8 cellular contexts compared by ENCODE assay signal in the genomic region with DNA sequence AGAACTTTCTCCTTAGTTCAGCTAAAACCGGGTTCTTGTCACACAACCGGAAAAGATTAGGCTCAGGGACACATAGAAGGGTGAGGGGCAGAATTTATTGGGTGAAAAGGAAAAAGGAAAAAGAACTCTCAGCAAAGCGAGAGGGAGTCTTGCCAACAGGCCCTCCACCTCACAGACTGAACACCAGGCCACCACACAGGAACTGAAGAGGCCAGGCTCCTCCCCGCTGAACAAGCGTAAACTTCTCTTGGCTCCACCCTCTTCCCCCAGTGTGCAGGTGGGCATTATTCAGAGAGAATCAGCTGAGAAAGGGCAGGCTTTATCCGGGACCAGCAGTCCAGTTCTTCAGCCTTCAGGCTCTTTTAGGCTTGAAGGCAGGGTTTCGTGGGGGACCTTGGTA.
DNase-seq lines count a peak whose midpoint lies in the region; ATAC-seq lines count a peak whose summit lies in the region.

No MANE protein-coding gene starts in this region.

- in situ Hi-C loops in Caki2 (cut with HindIII; ENCODE audit: low pct_unique_long_range_greater_than_20kb, low sequenced_read_pairs): no loop called here

- H3K27ac ChIP-seq in SJCRH30: no peak overlapping the region

- peak; percentile 72 for DNase-seq in Caki2 (ENCODE audit: low read depth)
- DNase-seq in activated T-cell treated with anti-CD3 and anti-CD28 coated beads for 48 hours (ENCODE audit: low read depth): peak; percentile 21
- DNase-seq in stimulated activated CD4-positive, alpha-beta T cell treated with anti-CD3 and anti-CD28 coated beads, Interleukin-12 subunit alpha, Interleukin-12 subunit beta, amount 100 ng/mL, for 4 hours: peak; percentile 15
- DNase-seq in NCI-H2029 treated with DMSO at 0.1 percent for 48 hours (lab: John Stamatoyannopoulos, UW): no peak
- DNase-seq in HK-2 (ENCODE audit: unreplicated experiment): no peak
- no peak for DNase-seq in SJCRH30

- ATAC-seq in GM19463 (IDR thresholded peaks at IDR 0.05; ENCODE audit: unreplicated experiment): peak; percentile 75
- ATAC-seq in HG03469 (IDR thresholded peaks at IDR 0.05; ENCODE audit: unreplicated experiment): peak; percentile 70

- H3K4me3 ChIP-seq in SJCRH30: no peak overlapping the region

- H3K9me3 ChIP-seq in SJCRH30 (replicated peaks): 0 out of 2 replicates have a peak, but pooled peaks cover 4% of the 10 kb centered on the region

- H3K27me3 ChIP-seq in SJCRH30: no peaks in the 10 kb centered on the region

- H3K36me3 ChIP-seq in SJCRH30: no peaks in the 10 kb centered on the region

- H3K4me1 ChIP-seq in SJCRH30: peaks cover 8% of the 10 kb centered on the region

Comparison
In these comparisons a context has a peak if more than half of its experiments do, and no peak if none do; other contexts are left out.
1. DNase-seq: peak in Caki2 (single experiment), activated T-cell treated with anti-CD3 and anti-CD28 coated beads for 48 hours (single experiment) and stimulated activated CD4-positive, alpha-beta T cell treated with anti-CD3 and anti-CD28 coated beads, Interleukin-12 subunit alpha, Interleukin-12 subunit beta, amount 100 ng/mL, for 4 hours (single experiment); none in NCI-H2029 treated with DMSO at 0.1 percent for 48 hours (single experiment), HK-2 (single experiment) and SJCRH30 (0 of 2).